ENCODE assay signal across 8 cellular contexts in the genomic region with DNA sequence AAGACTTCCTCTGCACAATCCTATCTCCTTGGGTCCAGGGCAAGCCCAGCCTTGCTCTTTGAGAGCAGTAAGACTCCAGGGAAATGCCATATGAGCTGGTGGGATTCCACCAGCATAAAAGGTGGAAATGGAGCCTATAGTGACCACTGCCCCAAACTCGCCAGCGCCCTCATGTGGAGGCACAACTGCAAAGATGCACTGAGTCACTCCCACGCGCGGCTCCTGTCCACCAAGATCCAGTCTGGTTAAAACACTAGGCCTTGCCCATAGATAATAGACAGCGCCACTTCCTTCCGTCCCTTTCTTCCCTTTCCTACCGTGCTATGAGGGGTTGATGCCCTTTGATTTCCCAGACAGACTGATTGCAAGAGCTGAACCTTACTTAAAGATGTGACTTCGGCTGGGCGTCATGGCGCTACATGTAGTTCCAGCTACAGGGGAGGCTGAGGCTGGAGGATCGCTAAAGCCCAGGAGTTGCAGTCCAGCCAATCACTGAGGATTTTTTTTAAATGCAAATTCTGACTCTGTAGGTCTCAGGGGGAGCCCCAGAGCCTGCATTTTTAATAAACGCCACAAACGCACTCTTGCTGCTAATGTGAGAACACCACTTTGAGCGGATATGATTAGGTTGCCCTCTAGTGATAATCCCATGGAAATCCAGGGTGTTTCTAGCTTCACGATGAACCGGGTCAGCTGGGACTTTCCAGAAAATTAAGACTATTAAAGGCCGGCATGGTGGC.
A peak's percentile ranks its signal among the peaks of the same experiment; 100 is the strongest.
DNase-seq lines count a peak whose midpoint lies in the region; ATAC-seq and TF ChIP-seq lines count a peak whose summit lies in the region.

No MANE protein-coding gene starts in this region.

- no peak overlapping the region for H3K23ac ChIP-seq in mesenchymal stem cell (ENCODE audit: low read length in 2 of 2)

- H3K14ac ChIP-seq in mesenchymal stem cell (ENCODE audit: low read length in 2 of 2): no peak overlapping the region

- no peak overlapping the region for H3K4me3 ChIP-seq in cardiac muscle cell
- H3K4me3 ChIP-seq in cardiac fibroblast (replicated peaks in 1 of 2; ENCODE audit: low read depth in 2 of 2, low read length in 2 of 2): no peak overlapping the region
- H3K4me3 ChIP-seq in mesenchymal stem cell (ENCODE audit: insufficient read depth in 1 of 2, low read depth in 1 of 2, low read length in 2 of 2): no peak overlapping the region

- intact Hi-C loops in cardiac septum (cut with DNase I): no loop called here

- H2BK5ac ChIP-seq in mesenchymal stem cell (ENCODE audit: low read depth, low read length, poor library complexity, severe bottlenecking): no peak overlapping the region

- DNase-seq in cardiac muscle cell (ENCODE audit: low read depth in 1 of 2, low spot score in 1 of 2) (peak; percentile 38 to 70), cardiac septum (ENCODE audit: low spot score) (no peak), NCI-H345 treated with DMSO at 0.1 percent for 48 hours (lab: John Stamatoyannopoulos, UW; ENCODE audit: unreplicated experiment) (peak; percentile 10), cardiac fibroblast (ENCODE audit: low read depth in 2 of 2) (peak; percentile 72 to 76), mesenchymal stem cell (peak; percentile 68), dedifferentiated amniotic fluid mesenchymal stem cell (ENCODE audit: extremely low spot score) (no peak), NK-92 (lab: John Stamatoyannopoulos, UW; ENCODE audit: unreplicated experiment) (no peak)

- no peak overlapping the region for H2BK12ac ChIP-seq in mesenchymal stem cell (ENCODE audit: low read length in 2 of 2)

- H3K4me1 ChIP-seq in cardiac muscle cell (ENCODE audit: low read depth) (no peaks in the 10 kb centered on the region), mesenchymal stem cell (ENCODE audit: control insufficient read depth, insufficient read depth, low read depth, low read length) (peaks cover 2% of the 10 kb centered on the region)

- H3K18ac ChIP-seq in mesenchymal stem cell (ENCODE audit: low read depth in 1 of 2, low read length in 2 of 2): no peak overlapping the region

- no peak overlapping the region for H3K4me2 ChIP-seq in mesenchymal stem cell (ENCODE audit: low read length, poor library complexity, severe bottlenecking)

- ATAC-seq in HG03108 (IDR thresholded peaks at IDR 0.05; ENCODE audit: unreplicated experiment): no peak

- no peaks in the 10 kb centered on the region for H3K79me1 ChIP-seq in mesenchymal stem cell (replicated peaks; ENCODE audit: low read length, poor library complexity, severe bottlenecking)

- no peaks in the 10 kb centered on the region for H3K36me3 ChIP-seq in cardiac muscle cell
- no peaks in the 10 kb centered on the region for H3K36me3 ChIP-seq in mesenchymal stem cell (ENCODE audit: control insufficient read depth in 1 of 2, insufficient read depth in 2 of 2, low read depth in 1 of 2, low read length in 2 of 2)

- 79% methylated on average over 18 of the region's 18 CpGs for WGBS in mesenchymal stem cell

- H3K27ac ChIP-seq in cardiac muscle cell (no peak overlapping the region), mesenchymal stem cell (ENCODE audit: low read length, poor library complexity, severe bottlenecking) (no peak overlapping the region)

- no peak overlapping the region for H3K9ac ChIP-seq in mesenchymal stem cell (ENCODE audit: low read length)

- H3K27me3 ChIP-seq in cardiac muscle cell: no peaks in the 10 kb centered on the region
- H3K27me3 ChIP-seq in mesenchymal stem cell (ENCODE audit: control insufficient read depth in 1 of 2, insufficient read depth in 1 of 2, low read length in 2 of 2): no peaks in the 10 kb centered on the region

- no peak overlapping the region for H2BK120ac ChIP-seq in mesenchymal stem cell (ENCODE audit: low read depth, low read length)

- no peak overlapping the region for H4K8ac ChIP-seq in mesenchymal stem cell (ENCODE audit: low read length)

- no peak overlapping the region for H4K91ac ChIP-seq in mesenchymal stem cell (ENCODE audit: low read length)

- H3K4ac ChIP-seq in mesenchymal stem cell (ENCODE audit: low read depth in 1 of 2, low read length in 2 of 2): no peak overlapping the region

- no peak overlapping the region for H2AFZ ChIP-seq in mesenchymal stem cell (ENCODE audit: low read depth, low read length)

- no peaks in the 10 kb centered on the region for H3K9me3 ChIP-seq in cardiac muscle cell (ENCODE audit: low read depth)
- no peaks in the 10 kb centered on the region for H3K9me3 ChIP-seq in mesenchymal stem cell (ENCODE audit: control insufficient read depth, low read length)

- no peak overlapping the region for H2BK15ac ChIP-seq in mesenchymal stem cell (ENCODE audit: low read depth, poor library complexity, severe bottlenecking)

- TF ChIP-seq CTCF in cardiac muscle cell (IDR thresholded peaks at IDR 0.05; ENCODE audit: low read depth, low read length) (peak; percentile 52), cardiac fibroblast (IDR thresholded peaks at IDR 0.05; ENCODE audit: low read depth, low read length) (peak; percentile 53)

- no peak overlapping the region for H2AK5ac ChIP-seq in mesenchymal stem cell (ENCODE audit: low read length, severe bottlenecking)

Comparison
In these comparisons a context has a peak if more than half of its experiments do, and no peak if none do; other contexts are left out.
1. DNase-seq: peak in cardiac muscle cell (2 of 2), NCI-H345 treated with DMSO at 0.1 percent for 48 hours (single experiment), cardiac fibroblast (2 of 2) and mesenchymal stem cell (single experiment); none in cardiac septum (single experiment), dedifferentiated amniotic fluid mesenchymal stem cell (single experiment) and NK-92 (single experiment).